ENCODE assay signal across 8 cellular contexts in the genomic region with DNA sequence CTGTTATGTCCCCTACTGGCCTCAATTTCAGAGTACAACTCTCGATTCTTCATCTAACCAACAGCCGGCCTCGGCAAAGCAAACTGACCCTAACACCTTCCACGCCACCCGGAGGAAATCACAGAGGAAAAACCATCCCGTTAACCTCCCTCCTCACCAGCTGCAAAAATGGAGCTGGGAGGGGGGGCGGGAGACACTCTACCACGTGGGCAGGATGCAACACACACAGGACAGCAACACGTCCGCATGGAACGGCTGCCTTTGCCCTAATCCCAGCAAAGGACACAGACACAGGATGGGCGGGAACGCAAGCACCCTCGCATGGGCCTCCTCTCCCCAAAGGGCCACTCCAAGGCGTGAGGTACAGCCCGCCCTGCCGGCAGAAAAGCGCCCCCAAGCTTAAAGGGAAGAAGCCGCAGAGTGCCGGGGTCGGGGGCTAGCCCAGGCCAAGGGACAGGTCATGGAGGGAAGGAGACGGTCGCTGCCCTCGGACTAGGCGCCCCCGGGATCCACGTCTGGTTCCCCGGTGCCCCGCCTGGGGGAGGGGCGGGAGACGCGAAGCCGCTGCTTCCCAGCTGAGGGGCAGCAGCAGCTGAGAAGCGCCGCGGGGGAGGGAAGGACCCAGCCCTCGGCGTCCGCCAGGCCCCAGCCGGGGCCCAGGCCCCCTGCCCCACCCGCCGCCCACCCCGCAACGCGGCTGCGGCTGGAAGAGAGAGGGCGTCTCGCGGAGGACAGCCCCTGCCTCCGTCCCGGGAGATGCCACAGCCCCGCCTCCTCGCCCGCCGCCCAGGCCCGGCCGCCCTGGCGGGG. TPM values are rescaled to one million over a fixed set of nuclear protein-coding genes. Genes with fewer than 3 reads are reported as not detected.
DNase-seq lines count a peak whose midpoint lies in the region; ATAC-seq and TF ChIP-seq lines count a peak whose summit lies in the region.

No MANE protein-coding gene starts in this region.

- peak overlapping the region; percentile 99 for H3K4me2 ChIP-seq in GM23248 (ENCODE audit: unreplicated experiment)

- peaks cover 54% of the 10 kb centered on the region for H3K79me2 ChIP-seq in GM23248 (ENCODE audit: insufficient read depth)

- no peaks in the 10 kb centered on the region for H3K9me3 Mint-ChIP-seq in T-helper 1 cell treated with Interleukin-12 subunit alpha and Interleukin-12 subunit beta and Interleukin-4 antibody, amounts not matched to agents 30 μg/mL and 1 μg/mL, for 36 hours

- in situ Hi-C loops in GM23248 (cut with MboI): no loop called here

- peak; percentile 60 for ATAC-seq in left lung

- peak overlapping the region; percentile 88 for H3K27ac Mint-ChIP-seq in T-helper 1 cell treated with Interleukin-12 subunit alpha and Interleukin-12 subunit beta and Interleukin-4 antibody, amounts not matched to agents 30 μg/mL and 1 μg/mL, for 36 hours

- H3F3A ChIP-seq in GM23248 (ENCODE audit: insufficient read depth): peaks cover 15% of the 10 kb centered on the region; the same call in 1 of the 2 replicates

- no peaks in the 10 kb centered on the region for H3K27me3 ChIP-seq in GM23248 (replicated peaks; ENCODE audit: insufficient read depth)
- H3K27me3 ChIP-seq in left lung: no peaks in the 10 kb centered on the region

- intact Hi-C loops in left lung (cut with DNase I): no loop called here

- peaks cover 15% of the 10 kb centered on the region; the same call in 1 of the 2 replicates for H4K20me1 ChIP-seq in GM23248 (ENCODE audit: insufficient read depth)

- H3K4me3 Mint-ChIP-seq in T-helper 1 cell treated with Interleukin-12 subunit alpha and Interleukin-12 subunit beta and Interleukin-4 antibody, amounts not matched to agents 30 μg/mL and 1 μg/mL, for 36 hours: peak overlapping the region; percentile 91

- H3K27me3 Mint-ChIP-seq in T-helper 1 cell treated with Interleukin-12 subunit alpha and Interleukin-12 subunit beta and Interleukin-4 antibody, amounts not matched to agents 30 μg/mL and 1 μg/mL, for 36 hours (ENCODE audit: low read depth): no peaks in the 10 kb centered on the region

- WGBS in GM23248 (ENCODE audit: low coverage in 1 of 2, low lambda C conversion rate in 2 of 2, missing lambda C conversion rate in 2 of 2), 2 experiments: 1 to 2% methylated on average over 23 to 52 of the region's 58 CpGs

- H3K4me1 ChIP-seq in GM23248 (ENCODE audit: insufficient read depth) (peaks cover 27% of the 10 kb centered on the region), left lung (peaks cover 23 to 46% of the 10 kb centered on the region in 2 donors)

- peak overlapping the region; percentile 89 for H3K4me3 ChIP-seq in GM23248
- H3K4me3 ChIP-seq in Jurkat, Clone E6-1 (ENCODE audit: low read length): peak overlapping the region; percentile 86
- H3K4me3 ChIP-seq in left lung: peak overlapping the region; percentile 98 to 99

- H3K36me3 Mint-ChIP-seq in T-helper 1 cell treated with Interleukin-12 subunit alpha and Interleukin-12 subunit beta and Interleukin-4 antibody, amounts not matched to agents 30 μg/mL and 1 μg/mL, for 36 hours (ENCODE audit: low read depth): peaks cover 1% of the 10 kb centered on the region

- peaks cover 26% of the 10 kb centered on the region for H3K4me1 Mint-ChIP-seq in T-helper 1 cell treated with Interleukin-12 subunit alpha and Interleukin-12 subunit beta and Interleukin-4 antibody, amounts not matched to agents 30 μg/mL and 1 μg/mL, for 36 hours (ENCODE audit: low read depth)

- peak overlapping the region; percentile 91 for H3K9ac ChIP-seq in GM23248

- peak overlapping the region; percentile 93 for H2AFZ ChIP-seq in GM23248

- H3K27ac ChIP-seq in GM23248: peak overlapping the region; percentile 85
- H3K27ac ChIP-seq in left lung: peak overlapping the region; percentile 88 to 93

- peak; percentile 73 for DNase-seq in NK-92 treated with Interleukin-12 subunit alpha and Interleukin-12 subunit beta, amount 100 ng/mL, for 24 hours (lab: John Stamatoyannopoulos, UW)
- DNase-seq in NK-92 (lab: John Stamatoyannopoulos, UW; ENCODE audit: unreplicated experiment) (no peak), GM23248 (peak; percentile 82), dermis microvascular lymphatic vessel endothelial cell (ENCODE audit: low read depth in 2 of 2) (peak; percentile 78 to 86), left lung (peak in 1 of 2 donors; percentile 56)
- no peak for DNase-seq in Jurkat, Clone E6-1 (ENCODE audit: low read depth, low spot score)
- peak; percentile 7 to 41 (median 7) for DNase-seq in stimulated activated CD4-positive, alpha-beta T cell treated with anti-CD3 and anti-CD28 coated beads, TNF-alpha, amount 100 ng/mL, for 48 hours (ENCODE audit: low read depth in 3 of 3)

- H3K9me2 ChIP-seq in GM23248 (ENCODE audit: insufficient read depth): no peaks in the 10 kb centered on the region

- H3K36me3 ChIP-seq in GM23248 (ENCODE audit: low read depth) (no peaks in the 10 kb centered on the region), left lung (no peaks in the 10 kb centered on the region)

- peak in 1 of 2 donors; percentile 9 for TF ChIP-seq CTCF in left lung (IDR thresholded peaks at IDR 0.05)

- H3K9me3 ChIP-seq in GM23248 (ENCODE audit: low read depth) (no peaks in the 10 kb centered on the region), left lung (no peaks in the 10 kb centered on the region)

RNA-seq across cellular contexts. Expression of a gene that starts 0.6 kb away (rescaled TPM):
- 23.1 and 23.6 TPM in 2 replicates for total RNA-seq in GM23248 (2014; rRNA removed; shearing (Covaris generic))
- polyA plus RNA-seq in GM23248 (2016; fragmentation: Nextera tagmentation; extraction: Ambion mirVana): 15.9 and 16.3 TPM in 2 replicates
- 18.5 TPM for polyA plus RNA-seq in Jurkat, Clone E6-1 (2012; ENCODE audit: insufficient read depth, insufficient read length)
- total RNA-seq in dermis microvascular lymphatic vessel endothelial cell (15.1 and 18.1 TPM in 2 replicates), left lung (10 to 100 TPM; 39.6 to 46.2 TPM)

RNA-seq across cellular contexts. Expression of a gene that starts 46.1 kb away (rescaled TPM):
- total RNA-seq in GM23248 (2014; rRNA removed; shearing (Covaris generic)): 0.22 TPM in 1 of 2 replicates, not detected in the other
- 0.03 TPM in 1 of 2 replicates, not detected in the other for polyA plus RNA-seq in GM23248 (2016; fragmentation: Nextera tagmentation; extraction: Ambion mirVana)
- 9.5 TPM for polyA plus RNA-seq in Jurkat, Clone E6-1 (2012; ENCODE audit: insufficient read depth, insufficient read length)
- total RNA-seq in dermis microvascular lymphatic vessel endothelial cell (under 0.01 TPM in 2 replicates), left lung (10 to 100 TPM in 1 of 2 donors, 1 to 10 TPM in 1; 7.8 to 11.4 TPM)

Comparison
In these comparisons a context has a peak if more than half of its experiments do, and no peak if none do; other contexts are left out.
1. DNase-seq: peak in NK-92 treated with Interleukin-12 subunit alpha and Interleukin-12 subunit beta, amount 100 ng/mL, for 24 hours (single experiment), GM23248 (single experiment), dermis microvascular lymphatic vessel endothelial cell (2 of 2) and stimulated activated CD4-positive, alpha-beta T cell treated with anti-CD3 and anti-CD28 coated beads, TNF-alpha, amount 100 ng/mL, for 48 hours (3 of 3); none in NK-92 (single experiment) and Jurkat, Clone E6-1 (single experiment).
2. Peak in every context shown above with its lines, with median percentiles within 50 percentile points of each other: H3K4me3 ChIP-seq.